ENCODE assay signal across 1 cellular context in the genomic region with DNA sequence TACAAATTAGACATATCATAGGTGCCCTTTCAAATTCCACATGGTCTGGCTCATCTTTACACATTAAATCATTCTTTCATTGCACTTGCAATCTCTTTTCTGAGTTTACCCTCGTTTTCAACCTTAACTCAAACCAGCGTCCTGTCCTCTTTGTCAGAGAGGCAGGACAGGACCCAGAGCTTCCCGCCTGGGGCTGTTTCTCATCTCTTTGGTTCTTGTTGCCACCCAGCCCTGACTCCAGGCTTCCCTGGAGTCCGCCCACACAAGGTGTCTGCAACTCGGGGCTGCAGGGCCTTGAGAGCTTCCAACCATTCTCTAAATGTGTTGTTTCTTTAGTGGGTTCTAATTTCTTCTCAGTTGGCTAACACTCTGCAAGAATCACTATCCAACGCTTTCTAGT.
TF ChIP-seq lines count a peak whose summit lies in the region.

No MANE protein-coding gene starts in this region.

TF ChIP-seq in GM23338, 12 proteins besides CTCF, POLR2A, EP300 and RAD21 (continued from another document):
- TF ChIP-seq, protein P1, sequence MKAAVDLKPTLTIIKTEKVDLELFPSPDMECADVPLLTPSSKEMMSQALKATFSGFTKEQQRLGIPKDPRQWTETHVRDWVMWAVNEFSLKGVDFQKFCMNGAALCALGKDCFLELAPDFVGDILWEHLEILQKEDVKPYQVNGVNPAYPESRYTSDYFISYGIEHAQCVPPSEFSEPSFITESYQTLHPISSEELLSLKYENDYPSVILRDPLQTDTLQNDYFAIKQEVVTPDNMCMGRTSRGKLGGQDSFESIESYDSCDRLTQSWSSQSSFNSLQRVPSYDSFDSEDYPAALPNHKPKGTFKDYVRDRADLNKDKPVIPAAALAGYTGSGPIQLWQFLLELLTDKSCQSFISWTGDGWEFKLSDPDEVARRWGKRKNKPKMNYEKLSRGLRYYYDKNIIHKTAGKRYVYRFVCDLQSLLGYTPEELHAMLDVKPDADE (IDR thresholded peaks at IDR 0.05), result no peak
- TF ChIP-seq, protein P2, sequence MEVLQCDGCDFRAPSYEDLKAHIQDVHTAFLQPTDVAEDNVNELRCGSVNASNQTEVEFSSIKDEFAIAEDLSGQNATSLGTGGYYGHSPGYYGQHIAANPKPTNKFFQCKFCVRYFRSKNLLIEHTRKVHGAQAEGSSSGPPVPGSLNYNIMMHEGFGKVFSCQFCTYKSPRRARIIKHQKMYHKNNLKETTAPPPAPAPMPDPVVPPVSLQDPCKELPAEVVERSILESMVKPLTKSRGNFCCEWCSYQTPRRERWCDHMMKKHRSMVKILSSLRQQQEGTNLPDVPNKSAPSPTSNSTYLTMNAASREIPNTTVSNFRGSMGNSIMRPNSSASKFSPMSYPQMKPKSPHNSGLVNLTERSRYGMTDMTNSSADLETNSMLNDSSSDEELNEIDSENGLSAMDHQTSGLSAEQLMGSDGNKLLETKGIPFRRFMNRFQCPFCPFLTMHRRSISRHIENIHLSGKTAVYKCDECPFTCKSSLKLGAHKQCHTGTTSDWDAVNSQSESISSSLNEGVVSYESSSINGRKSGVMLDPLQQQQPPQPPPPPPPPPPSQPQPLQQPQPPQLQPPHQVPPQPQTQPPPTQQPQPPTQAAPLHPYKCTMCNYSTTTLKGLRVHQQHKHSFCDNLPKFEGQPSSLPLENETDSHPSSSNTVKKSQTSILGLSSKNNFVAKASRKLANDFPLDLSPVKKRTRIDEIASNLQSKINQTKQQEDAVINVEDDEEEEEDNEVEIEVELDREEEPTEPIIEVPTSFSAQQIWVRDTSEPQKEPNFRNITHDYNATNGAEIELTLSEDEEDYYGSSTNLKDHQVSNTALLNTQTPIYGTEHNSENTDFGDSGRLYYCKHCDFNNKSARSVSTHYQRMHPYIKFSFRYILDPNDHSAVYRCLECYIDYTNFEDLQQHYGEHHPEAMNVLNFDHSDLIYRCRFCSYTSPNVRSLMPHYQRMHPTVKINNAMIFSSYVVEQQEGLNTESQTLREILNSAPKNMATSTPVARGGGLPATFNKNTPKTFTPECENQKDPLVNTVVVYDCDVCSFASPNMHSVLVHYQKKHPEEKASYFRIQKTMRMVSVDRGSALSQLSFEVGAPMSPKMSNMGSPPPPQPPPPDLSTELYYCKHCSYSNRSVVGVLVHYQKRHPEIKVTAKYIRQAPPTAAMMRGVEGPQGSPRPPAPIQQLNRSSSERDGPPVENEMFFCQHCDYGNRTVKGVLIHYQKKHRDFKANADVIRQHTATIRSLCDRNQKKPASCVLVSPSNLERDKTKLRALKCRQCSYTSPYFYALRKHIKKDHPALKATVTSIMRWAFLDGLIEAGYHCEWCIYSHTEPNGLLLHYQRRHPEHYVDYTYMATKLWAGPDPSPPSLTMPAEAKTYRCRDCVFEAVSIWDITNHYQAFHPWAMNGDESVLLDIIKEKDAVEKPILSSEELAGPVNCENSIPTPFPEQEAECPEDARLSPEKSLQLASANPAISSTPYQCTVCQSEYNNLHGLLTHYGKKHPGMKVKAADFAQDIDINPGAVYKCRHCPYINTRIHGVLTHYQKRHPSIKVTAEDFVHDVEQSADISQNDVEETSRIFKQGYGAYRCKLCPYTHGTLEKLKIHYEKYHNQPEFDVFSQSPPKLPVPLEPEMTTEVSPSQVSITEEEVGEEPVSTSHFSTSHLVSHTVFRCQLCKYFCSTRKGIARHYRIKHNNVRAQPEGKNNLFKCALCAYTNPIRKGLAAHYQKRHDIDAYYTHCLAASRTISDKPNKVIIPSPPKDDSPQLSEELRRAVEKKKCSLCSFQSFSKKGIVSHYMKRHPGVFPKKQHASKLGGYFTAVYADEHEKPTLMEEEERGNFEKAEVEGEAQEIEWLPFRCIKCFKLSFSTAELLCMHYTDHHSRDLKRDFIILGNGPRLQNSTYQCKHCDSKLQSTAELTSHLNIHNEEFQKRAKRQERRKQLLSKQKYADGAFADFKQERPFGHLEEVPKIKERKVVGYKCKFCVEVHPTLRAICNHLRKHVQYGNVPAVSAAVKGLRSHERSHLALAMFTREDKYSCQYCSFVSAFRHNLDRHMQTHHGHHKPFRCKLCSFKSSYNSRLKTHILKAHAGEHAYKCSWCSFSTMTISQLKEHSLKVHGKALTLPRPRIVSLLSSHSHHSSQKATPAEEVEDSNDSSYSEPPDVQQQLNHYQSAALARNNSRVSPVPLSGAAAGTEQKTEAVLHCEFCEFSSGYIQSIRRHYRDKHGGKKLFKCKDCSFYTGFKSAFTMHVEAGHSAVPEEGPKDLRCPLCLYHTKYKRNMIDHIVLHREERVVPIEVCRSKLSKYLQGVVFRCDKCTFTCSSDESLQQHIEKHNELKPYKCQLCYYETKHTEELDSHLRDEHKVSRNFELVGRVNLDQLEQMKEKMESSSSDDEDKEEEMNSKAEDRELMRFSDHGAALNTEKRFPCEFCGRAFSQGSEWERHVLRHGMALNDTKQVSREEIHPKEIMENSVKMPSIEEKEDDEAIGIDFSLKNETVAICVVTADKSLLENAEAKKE (CRISPR knock-in tag; IDR thresholded peaks at IDR 0.05), result no peak
- TF ChIP-seq, protein P3, sequence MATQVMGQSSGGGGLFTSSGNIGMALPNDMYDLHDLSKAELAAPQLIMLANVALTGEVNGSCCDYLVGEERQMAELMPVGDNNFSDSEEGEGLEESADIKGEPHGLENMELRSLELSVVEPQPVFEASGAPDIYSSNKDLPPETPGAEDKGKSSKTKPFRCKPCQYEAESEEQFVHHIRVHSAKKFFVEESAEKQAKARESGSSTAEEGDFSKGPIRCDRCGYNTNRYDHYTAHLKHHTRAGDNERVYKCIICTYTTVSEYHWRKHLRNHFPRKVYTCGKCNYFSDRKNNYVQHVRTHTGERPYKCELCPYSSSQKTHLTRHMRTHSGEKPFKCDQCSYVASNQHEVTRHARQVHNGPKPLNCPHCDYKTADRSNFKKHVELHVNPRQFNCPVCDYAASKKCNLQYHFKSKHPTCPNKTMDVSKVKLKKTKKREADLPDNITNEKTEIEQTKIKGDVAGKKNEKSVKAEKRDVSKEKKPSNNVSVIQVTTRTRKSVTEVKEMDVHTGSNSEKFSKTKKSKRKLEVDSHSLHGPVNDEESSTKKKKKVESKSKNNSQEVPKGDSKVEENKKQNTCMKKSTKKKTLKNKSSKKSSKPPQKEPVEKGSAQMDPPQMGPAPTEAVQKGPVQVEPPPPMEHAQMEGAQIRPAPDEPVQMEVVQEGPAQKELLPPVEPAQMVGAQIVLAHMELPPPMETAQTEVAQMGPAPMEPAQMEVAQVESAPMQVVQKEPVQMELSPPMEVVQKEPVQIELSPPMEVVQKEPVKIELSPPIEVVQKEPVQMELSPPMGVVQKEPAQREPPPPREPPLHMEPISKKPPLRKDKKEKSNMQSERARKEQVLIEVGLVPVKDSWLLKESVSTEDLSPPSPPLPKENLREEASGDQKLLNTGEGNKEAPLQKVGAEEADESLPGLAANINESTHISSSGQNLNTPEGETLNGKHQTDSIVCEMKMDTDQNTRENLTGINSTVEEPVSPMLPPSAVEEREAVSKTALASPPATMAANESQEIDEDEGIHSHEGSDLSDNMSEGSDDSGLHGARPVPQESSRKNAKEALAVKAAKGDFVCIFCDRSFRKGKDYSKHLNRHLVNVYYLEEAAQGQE (IDR thresholded peaks at IDR 0.05; ENCODE audit: unreplicated experiment), result no peak
- no peak for TF ChIP-seq JUNB (IDR thresholded peaks at IDR 0.05; ENCODE audit: unreplicated experiment)
- no peak for TF ChIP-seq EZH2phosphoT487 (IDR thresholded peaks at IDR 0.05; ENCODE audit: unreplicated experiment)
